15 cellular contexts compared by ENCODE assay signal in the genomic region with DNA sequence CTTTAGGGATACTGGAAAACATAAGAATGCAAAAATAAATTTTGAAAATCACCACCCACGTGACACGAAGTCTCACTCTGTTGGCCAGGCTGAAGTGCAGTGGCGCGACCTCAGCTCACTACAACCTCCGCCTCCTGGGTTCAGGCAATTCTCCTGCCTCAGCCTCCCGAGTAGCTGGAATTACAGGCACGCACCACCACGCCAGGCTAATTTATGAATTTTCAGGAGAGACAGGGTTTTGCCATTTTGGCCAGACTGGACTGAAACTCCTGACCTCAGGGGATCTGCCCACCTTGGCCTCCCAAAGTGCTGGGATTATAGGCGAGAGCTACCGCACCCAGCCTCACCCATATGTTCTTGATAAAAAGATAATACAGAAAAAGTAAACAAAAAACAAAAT. TPM values are rescaled to one million over a fixed set of nuclear protein-coding genes. Genes with fewer than 3 reads are reported as not detected.
"Had no signal": no experiment of that assay in that cellular context is flagged by ENCODE, and none has a peak within 500 bp of the region (broad histone marks: within the 10 kb centered on the region; RNA-seq: fewer than 3 reads in every experiment).

No MANE protein-coding gene starts in this region.

RNA-seq across cellular contexts. Expression of a gene that starts 35.2 kb away (rescaled TPM):
- total RNA-seq: activated B cell treated with CpG ODN at 0.5 μM for 24 hours; activated CD4-positive, alpha-beta memory T cell treated with anti-CD3 and anti-CD28 coated beads, Interleukin-2, amount 10 ng/mL, durations not matched to agents 7 days and 5 days; activated CD4-positive, alpha-beta T cell treated with anti-CD3 and anti-CD28 coated beads, Interleukin-2, amount 10 ng/mL, durations not matched to agents 24 days and 14 days; activated CD8-positive, alpha-beta memory T cell treated with anti-CD3 and anti-CD28 coated beads, Interleukin-2, amount 10 ng/mL, durations not matched to agents 7 days and 5 days; activated CD8-positive, alpha-beta T cell treated with anti-CD3 and anti-CD28 coated beads, Interleukin-2, amount 10 ng/mL, durations not matched to agents 7 days and 5 days; activated naive CD8-positive, alpha-beta T cell treated with anti-CD3 and anti-CD28 coated beads, Interleukin-2, amount 10 ng/mL, durations not matched to agents 7 days and 5 days; activated T-cell treated with anti-CD3 and anti-CD28 coated beads, Interleukin-2, amount 50 U/mL, for 4 hours; activated T-helper 2 cell treated with anti-CD3 and anti-CD28 coated beads, Interferon-gamma antibody, Interleukin-2, Interleukin-4, amounts not matched to agents 10 μg/mL and 5 μg/mL and 100 μg/mL, durations not matched to agents 14 hours and 24 hours and 36 hours; ascending aorta; bronchial epithelial cell; cardiac muscle cell; chondrocyte; T-cell; T-helper 1 cell treated with Interleukin-12 subunit alpha and Interleukin-12 subunit beta and Interleukin-4 antibody, amounts not matched to agents 30 ng/mL and 1 ng/mL, for 36 hours had no signal
- polyA plus RNA-seq: adipose tissue had no signal
